In the genomic region with DNA sequence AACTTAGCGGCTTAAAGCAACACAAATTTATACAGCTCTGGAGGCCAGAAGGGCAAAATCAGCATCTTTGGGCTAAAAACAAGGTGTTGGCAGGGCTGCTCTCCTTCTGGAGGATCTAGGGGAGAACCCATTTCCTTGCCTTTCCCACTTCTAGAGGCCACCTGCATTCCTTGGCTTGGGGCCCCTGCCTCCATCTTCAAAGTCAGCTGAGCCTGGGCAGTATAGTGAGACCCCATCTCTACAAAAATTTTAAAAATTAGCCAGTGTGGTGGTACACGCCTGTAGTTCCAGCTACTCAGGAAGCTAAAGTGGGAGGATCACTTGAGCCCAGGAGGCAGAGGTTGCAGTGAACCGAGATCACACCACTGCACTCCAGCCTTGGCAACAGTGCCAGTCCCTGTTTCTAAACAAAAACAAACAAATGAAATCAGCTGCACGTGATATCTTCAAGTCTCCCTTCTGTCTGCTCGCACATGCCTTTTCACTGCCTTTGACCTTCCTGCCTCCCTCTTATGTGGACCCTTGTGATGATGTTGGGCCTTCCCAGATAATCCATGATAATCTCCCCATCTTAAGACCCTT, we compare ENCODE assay signal across 19 cellular contexts.
DNase-seq lines count a peak whose midpoint lies in the region; TF ChIP-seq lines count a peak whose summit lies in the region.
"Had no signal": no experiment of that assay in that cellular context is flagged by ENCODE, and none has a peak within 500 bp of the region (broad histone marks: within the 10 kb centered on the region; RNA-seq: fewer than 3 reads in every experiment).

No MANE protein-coding gene starts in this region.

- peaks cover 16 to 20% (median 18%) of the 10 kb centered on the region in 11 experiments for H3K9me3 ChIP-seq in BLaER1 treated with 17β-estradiol and CSF1 and Interleukin-3, amounts not matched to agents 10 nM and 100 nM (replicated peaks in 1 of 11)
- H3K9me3 ChIP-seq in Peyer's patch (no peaks in the 10 kb centered on the region), osteoblast (ENCODE audit: low read depth, low read length) (peaks cover 2% of the 10 kb centered on the region)
- no peaks in the 10 kb centered on the region for H3K9me3 ChIP-seq in CD8-positive, alpha-beta memory T cell (ENCODE audit: low read length)

- H3K27ac ChIP-seq in BLaER1 treated with 17β-estradiol and CSF1 and Interleukin-3, amounts not matched to agents 10 nM and 100 nM = peak overlapping the region in 5 of 11 experiments; percentile 4 to 34 (median 11); a peak in 4 of 22 replicates
- peak overlapping the region in 3 of 4 donors; percentile 11 to 55 (median 48) for H3K27ac ChIP-seq in Peyer's patch
- no peak overlapping the region for H3K27ac ChIP-seq in osteoblast (ENCODE audit: low read depth, low read length)
- no peak overlapping the region for H3K27ac ChIP-seq in CD8-positive, alpha-beta memory T cell (ENCODE audit: low read depth, low read length)

- no peaks in the 10 kb centered on the region for H3K9me3 Mint-ChIP-seq in endothelial cell (ENCODE audit: unreplicated experiment)
- H3K9me3 Mint-ChIP-seq in type B pancreatic cell = peaks cover 4% of the 10 kb centered on the region
- peaks cover 0 to 9% (median 5%) of the 10 kb centered on the region in 5 donors for H3K9me3 Mint-ChIP-seq in CD8-positive, alpha-beta memory T cell

- H3K27me3 Mint-ChIP-seq in endothelial cell (ENCODE audit: unreplicated experiment) (peaks cover 12% of the 10 kb centered on the region), type B pancreatic cell (no peaks in the 10 kb centered on the region)
- H3K27me3 Mint-ChIP-seq in CD8-positive, alpha-beta memory T cell = peaks cover 0 to 2% of the 10 kb centered on the region in 2 donors
- H3K27me3 Mint-ChIP-seq: activated CD4-positive, alpha-beta memory T cell treated with anti-CD3 and anti-CD28 coated beads for 36 hours; central memory CD8-positive, alpha-beta T cell had no signal

- H3K4me1 Mint-ChIP-seq in endothelial cell (ENCODE audit: unreplicated experiment) (peaks cover 16% of the 10 kb centered on the region), type B pancreatic cell (ENCODE audit: unreplicated experiment) (peaks cover 50% of the 10 kb centered on the region)
- H3K4me1 Mint-ChIP-seq in CD8-positive, alpha-beta memory T cell = peaks cover 8 to 15% (median 8%) of the 10 kb centered on the region in 3 donors

- DNase-seq in Peyer's patch = peak in 1 of 3 donors; percentile 16
- no peak for DNase-seq in endothelial cell (ENCODE audit: low spot score)
- DNase-seq in osteoblast (ENCODE audit: insufficient read length, low spot score, missing footprints) = peak; percentile 14
- DNase-seq in type B pancreatic cell (ENCODE audit: extremely low spot score, unreplicated experiment) = no peak
- DNase-seq in activated gamma-delta T cell (lab: John Stamatoyannopoulos, UW) = no peak
- DNase-seq in CD8-positive, alpha-beta memory T cell = no peak
- no peak for DNase-seq in mesenteric fat pad (ENCODE audit: low spot score)
- DNase-seq: activated CD4-positive, alpha-beta memory T cell treated with anti-CD3 and anti-CD28 coated beads for 36 hours; activated T-cell treated with anti-CD3 and anti-CD28 coated beads, Interleukin-2, amount 50 U/mL, for 48 hours; CD4-positive, CD25-positive, alpha-beta regulatory T cell; left cardiac atrium; NCI-H1694; NCI-H510A; OCI-M1 had no signal

- no peak for TF ChIP-seq CTCF in Peyer's patch (IDR thresholded peaks at IDR 0.05)
- no peak for TF ChIP-seq CTCF in endothelial cell (IDR thresholded peaks at IDR 0.05; ENCODE audit: unreplicated experiment)
- TF ChIP-seq CTCF in osteoblast (IDR thresholded peaks at IDR 0.05; ENCODE audit: extremely low read depth, low read depth, low read length) = no peak
- TF ChIP-seq CTCF in type B pancreatic cell (conservative IDR thresholded peaks at IDR 0.05) = no peak

- no peaks in the 10 kb centered on the region for H3K79me2 ChIP-seq in osteoblast (ENCODE audit: insufficient read depth, low read length)

- no peaks in the 10 kb centered on the region; a peak in 1 of 22 replicates for H3K27me3 ChIP-seq in BLaER1 treated with 17β-estradiol and CSF1 and Interleukin-3, amounts not matched to agents 10 nM and 100 nM
- H3K27me3 ChIP-seq in Peyer's patch = no peaks in the 10 kb centered on the region
- no peaks in the 10 kb centered on the region for H3K27me3 ChIP-seq in osteoblast (ENCODE audit: insufficient read depth, low read length)
- no peaks in the 10 kb centered on the region for H3K27me3 ChIP-seq in CD8-positive, alpha-beta memory T cell (ENCODE audit: insufficient read depth, low read length, poor library complexity, severe bottlenecking)

- CTCF ChIA-PET in CD8-positive, alpha-beta memory T cell (lab: Charles Lee) = interaction anchor here (0.8 to 1.1 kb wide), 2 partner anchors 11 to 21 kb away, joined by 3 read pairs; no protein-coding TSS in a partner anchor

- H3K4me1 ChIP-seq in BLaER1 treated with 17β-estradiol and CSF1 and Interleukin-3, amounts not matched to agents 10 nM and 100 nM = peaks cover 28 to 46% (median 39%) of the 10 kb centered on the region in 10 experiments
- H3K4me1 ChIP-seq in Peyer's patch = peaks cover 0 to 25% (median 7%) of the 10 kb centered on the region in 4 donors
- peaks cover 6% of the 10 kb centered on the region for H3K4me1 ChIP-seq in osteoblast (ENCODE audit: insufficient read depth, low read length)
- peaks cover 11% of the 10 kb centered on the region for H3K4me1 ChIP-seq in CD8-positive, alpha-beta memory T cell (ENCODE audit: insufficient read depth, low read length)

- H3K36me3 Mint-ChIP-seq in endothelial cell (ENCODE audit: low read depth, unreplicated experiment) (peaks cover 20% of the 10 kb centered on the region), type B pancreatic cell (peaks cover 3% of the 10 kb centered on the region)
- H3K36me3 Mint-ChIP-seq in CD8-positive, alpha-beta memory T cell = peaks cover 0 to 16% (median 0%) of the 10 kb centered on the region in 3 donors
- H3K36me3 Mint-ChIP-seq: stimulated activated effector memory CD8-positive, alpha-beta T cell treated with anti-CD3 and anti-CD28 coated beads, Interleukin-12 subunit alpha, Interleukin-12 subunit beta, amount 100 ng/mL, for 72 hours had no signal

- no peak overlapping the region for H2AFZ ChIP-seq in osteoblast (ENCODE audit: low read length)

- peaks cover 0 to 5% (median 0%) of the 10 kb centered on the region in 11 experiments; a peak in 1 of 22 replicates for H3K36me3 ChIP-seq in BLaER1 treated with 17β-estradiol and CSF1 and Interleukin-3, amounts not matched to agents 10 nM and 100 nM
- H3K36me3 ChIP-seq in Peyer's patch (no peaks in the 10 kb centered on the region), osteoblast (ENCODE audit: insufficient read depth, low read length) (no peaks in the 10 kb centered on the region)
- H3K36me3 ChIP-seq in CD8-positive, alpha-beta memory T cell (ENCODE audit: insufficient read depth, low read length) = no peaks in the 10 kb centered on the region

- H3K9ac ChIP-seq in BLaER1 treated with 17β-estradiol and CSF1 and Interleukin-3, amounts not matched to agents 10 nM and 100 nM = no peak overlapping the region

- peak overlapping the region; percentile 17 to 87 (median 45); a peak in 16 of 22 replicates for H3K4me2 ChIP-seq in BLaER1 treated with 17β-estradiol and CSF1 and Interleukin-3, amounts not matched to agents 10 nM and 100 nM
- H3K4me2 ChIP-seq in osteoblast (ENCODE audit: insufficient read depth, low read length) = no peak overlapping the region
- H3K4me2 ChIP-seq: A549, smooth muscle cell had no signal

- no peak overlapping the region for H3K4me3 ChIP-seq in BLaER1 treated with 17β-estradiol and CSF1 and Interleukin-3, amounts not matched to agents 10 nM and 100 nM
- no peak overlapping the region for H3K4me3 ChIP-seq in Peyer's patch
- no peak overlapping the region for H3K4me3 ChIP-seq in osteoblast (ENCODE audit: insufficient read depth, low read length)
- no peak overlapping the region for H3K4me3 ChIP-seq in CD8-positive, alpha-beta memory T cell (ENCODE audit: low read length)
- H3K4me3 ChIP-seq: A549, smooth muscle cell had no signal

- H3K4me3 Mint-ChIP-seq in endothelial cell (ENCODE audit: unreplicated experiment) (no peak overlapping the region), type B pancreatic cell (no peak overlapping the region)
- H3K4me3 Mint-ChIP-seq in CD8-positive, alpha-beta memory T cell = no peak overlapping the region
- H3K4me3 Mint-ChIP-seq: activated CD4-positive, alpha-beta memory T cell treated with anti-CD3 and anti-CD28 coated beads for 36 hours; CD4-positive, CD25-positive, alpha-beta regulatory T cell; central memory CD8-positive, alpha-beta T cell; stimulated activated effector memory CD8-positive, alpha-beta T cell treated with anti-CD3 and anti-CD28 coated beads, Interleukin-12 subunit alpha, Interleukin-12 subunit beta, amount 100 ng/mL, for 72 hours had no signal

- POLR2A ChIA-PET in CD8-positive, alpha-beta memory T cell (lab: Charles Lee) = no interaction called here

- no peak for TF ChIP-seq POLR2A in Peyer's patch (IDR thresholded peaks at IDR 0.05)

- H3K27ac Mint-ChIP-seq in endothelial cell (ENCODE audit: unreplicated experiment) (peak overlapping the region; percentile 70), type B pancreatic cell (no peak overlapping the region)
- no peak overlapping the region for H3K27ac Mint-ChIP-seq in CD8-positive, alpha-beta memory T cell
- H3K27ac Mint-ChIP-seq: activated CD4-positive, alpha-beta memory T cell treated with anti-CD3 and anti-CD28 coated beads for 36 hours had no signal

- no peaks in the 10 kb centered on the region for H4K20me1 ChIP-seq in BLaER1 treated with 17β-estradiol and CSF1 and Interleukin-3, amounts not matched to agents 10 nM and 100 nM
- no peaks in the 10 kb centered on the region for H4K20me1 ChIP-seq in osteoblast (ENCODE audit: insufficient read depth, low read length)

Comparison
In these comparisons a context has a peak if more than half of its experiments do, and no peak if none do; other contexts are left out.
1. H3K27ac ChIP-seq: peak in Peyer's patch (3 of 4); none in osteoblast (single experiment) and CD8-positive, alpha-beta memory T cell (single experiment).